16 cellular contexts compared by ENCODE assay signal in genomic region chr4:16607241-16607640, GRCh38.
DNase-seq lines count a peak whose midpoint lies in the region; ATAC-seq and TF ChIP-seq lines count a peak whose summit lies in the region.
"Had no signal": no experiment of that assay in that cellular context is flagged by ENCODE, and none has a peak within 500 bp of the region (broad histone marks: within the 10 kb centered on the region; RNA-seq: fewer than 3 reads in every experiment).

No MANE protein-coding gene starts in this region.

- H2BK5ac ChIP-seq in trophoblast cell (ENCODE audit: low read depth, low read length, poor library complexity): no peak overlapping the region

- DNase-seq in EL (peak; percentile 9), HFFc6 (no peak), osteoblast (ENCODE audit: insufficient read length, low spot score, missing footprints) (peak; percentile 55), Ammon's horn (ENCODE audit: low spot score) (no peak), NCI-H1417 treated with DMSO at 0.1 percent for 48 hours (lab: John Stamatoyannopoulos, UW) (no peak), trophoblast cell (no peak)
- DNase-seq: CD8-positive, alpha-beta T cell; COR-L47; DMS153; DMS79 treated with DMSO at 0.1 percent for 48 hours; GF-D8; HCEC 1CT had no signal

- H3K36me3 Mint-ChIP-seq in HFFc6 (ENCODE audit: low read depth) (no peaks in the 10 kb centered on the region), brain (peaks cover 26% of the 10 kb centered on the region)
- H3K36me3 Mint-ChIP-seq: CD14-positive monocyte; CD8-positive, alpha-beta T cell had no signal

- no peaks in the 10 kb centered on the region for H3K27me3 Mint-ChIP-seq in HFFc6 (ENCODE audit: insufficient read depth)
- no peaks in the 10 kb centered on the region for H3K27me3 Mint-ChIP-seq in brain

- H3K14ac ChIP-seq in trophoblast cell (ENCODE audit: low read length): no peak overlapping the region

- H3K4me1 ChIP-seq in osteoblast (ENCODE audit: insufficient read depth, low read length) (peaks cover 16% of the 10 kb centered on the region), trophoblast cell (ENCODE audit: control insufficient read depth in 1 of 2, insufficient read depth in 2 of 2, low read length in 2 of 2) (peaks cover 3 to 11% of the 10 kb centered on the region in 2 experiments)

- WGBS in trophoblast cell (ENCODE audit: extremely low coverage, insufficient coverage, insufficient read length): no CpG with 5 or more reads among the region's 2 CpGs

- H3K36me3 ChIP-seq in osteoblast (ENCODE audit: insufficient read depth, low read length) (no peaks in the 10 kb centered on the region), trophoblast cell (ENCODE audit: control insufficient read depth in 1 of 2, insufficient read depth in 2 of 2, low read length in 2 of 2) (no peaks in the 10 kb centered on the region)

- H3K27ac ChIP-seq in osteoblast (ENCODE audit: low read depth, low read length) (no peak overlapping the region), trophoblast cell (ENCODE audit: low read depth, low read length) (no peak overlapping the region)

- no peak overlapping the region for H4K12ac ChIP-seq in trophoblast cell (ENCODE audit: low read depth, low read length)

- H3K9me3 ChIP-seq in osteoblast (ENCODE audit: low read depth, low read length) (no peaks in the 10 kb centered on the region), trophoblast cell (ENCODE audit: insufficient read depth, low read depth, low read length) (no peaks in the 10 kb centered on the region)

- no peak overlapping the region for H3K23ac ChIP-seq in trophoblast cell (ENCODE audit: low read length)

- no peak overlapping the region for H3K4ac ChIP-seq in trophoblast cell (ENCODE audit: low read depth, low read length)

- H3K9me3 Mint-ChIP-seq in HFFc6: no peaks in the 10 kb centered on the region
- H3K9me3 Mint-ChIP-seq in brain: peaks cover 21 to 33% (median 27%) of the 10 kb centered on the region in 5 experiments

- no peak for TF ChIP-seq CTCF in HFFc6 (IDR thresholded peaks at IDR 0.05)
- TF ChIP-seq CTCF in brain (conservative IDR thresholded peaks at IDR 0.05): no peak
- TF ChIP-seq CTCF in osteoblast (IDR thresholded peaks at IDR 0.05; ENCODE audit: extremely low read depth, low read depth, low read length): no peak

- no peaks in the 10 kb centered on the region for H4K20me1 ChIP-seq in osteoblast (ENCODE audit: insufficient read depth, low read length)

- H3K18ac ChIP-seq in trophoblast cell (ENCODE audit: low read length): no peak overlapping the region

- no peak for ATAC-seq in GM18511 (IDR thresholded peaks at IDR 0.05; ENCODE audit: unreplicated experiment)
- ATAC-seq: CD8-positive, alpha-beta T cell; K562 had no signal

- H2BK120ac ChIP-seq in trophoblast cell (ENCODE audit: insufficient read depth, low read length, poor library complexity): no peak overlapping the region

- H3K4me3 ChIP-seq in osteoblast (ENCODE audit: insufficient read depth, low read length) (no peak overlapping the region), trophoblast cell (ENCODE audit: low read depth, low read length) (no peak overlapping the region)
- H3K4me3 ChIP-seq: K562 had no signal

- H3K4me2 ChIP-seq in osteoblast (ENCODE audit: insufficient read depth, low read length) (no peak overlapping the region), trophoblast cell (ENCODE audit: low read length) (no peak overlapping the region)

- no peaks in the 10 kb centered on the region for H3K79me1 ChIP-seq in trophoblast cell (ENCODE audit: low read length)

- no peak overlapping the region for H4K91ac ChIP-seq in trophoblast cell (ENCODE audit: low read depth, low read length)

- H2AFZ ChIP-seq in osteoblast (ENCODE audit: low read length): no peak overlapping the region
- H2AFZ ChIP-seq in trophoblast cell (ENCODE audit: insufficient read depth, low read length, poor library complexity): no peak overlapping the region

- H4K8ac ChIP-seq in trophoblast cell (ENCODE audit: low read depth, low read length): no peak overlapping the region

- no peak overlapping the region for H3K9ac ChIP-seq in trophoblast cell (ENCODE audit: low read length)

- no peak overlapping the region for H3K4me3 Mint-ChIP-seq in HFFc6
- no peak overlapping the region for H3K4me3 Mint-ChIP-seq in brain
- H3K4me3 Mint-ChIP-seq: CD14-positive monocyte; CD8-positive, alpha-beta T cell had no signal

- H3K27me3 ChIP-seq in osteoblast (ENCODE audit: insufficient read depth, low read length) (no peaks in the 10 kb centered on the region), trophoblast cell (ENCODE audit: insufficient read depth, low read length) (no peaks in the 10 kb centered on the region)

- H2BK12ac ChIP-seq in trophoblast cell (ENCODE audit: low read length): no peak overlapping the region

- H3K79me2 ChIP-seq in osteoblast (ENCODE audit: insufficient read depth, low read length) (no peaks in the 10 kb centered on the region), trophoblast cell (ENCODE audit: control insufficient read depth, insufficient read depth, low read length, poor library complexity) (no peaks in the 10 kb centered on the region)

- peak overlapping the region; percentile 32 for H3K27ac Mint-ChIP-seq in HFFc6
- H3K27ac Mint-ChIP-seq in brain: peak overlapping the region in 3 of 5 experiments; percentile 4 to 26 (median 15)
- H3K27ac Mint-ChIP-seq: CD14-positive monocyte; CD8-positive, alpha-beta T cell had no signal

- H3K4me1 Mint-ChIP-seq in HFFc6 (ENCODE audit: low read depth): peaks cover 27% of the 10 kb centered on the region
- H3K4me1 Mint-ChIP-seq in brain: peaks cover 5% of the 10 kb centered on the region
- H3K4me1 Mint-ChIP-seq: CD14-positive monocyte had no signal

- H2AK5ac ChIP-seq in trophoblast cell (ENCODE audit: low read length): no peak overlapping the region

Comparison
In these comparisons a context has a peak if more than half of its experiments do, and no peak if none do; other contexts are left out.
1. DNase-seq: peak in EL (single experiment) and osteoblast (single experiment); none in HFFc6 (single experiment), Ammon's horn (single experiment), NCI-H1417 treated with DMSO at 0.1 percent for 48 hours (single experiment) and trophoblast cell (0 of 2).